27 cellular contexts compared by ENCODE assay signal in the genomic region with DNA sequence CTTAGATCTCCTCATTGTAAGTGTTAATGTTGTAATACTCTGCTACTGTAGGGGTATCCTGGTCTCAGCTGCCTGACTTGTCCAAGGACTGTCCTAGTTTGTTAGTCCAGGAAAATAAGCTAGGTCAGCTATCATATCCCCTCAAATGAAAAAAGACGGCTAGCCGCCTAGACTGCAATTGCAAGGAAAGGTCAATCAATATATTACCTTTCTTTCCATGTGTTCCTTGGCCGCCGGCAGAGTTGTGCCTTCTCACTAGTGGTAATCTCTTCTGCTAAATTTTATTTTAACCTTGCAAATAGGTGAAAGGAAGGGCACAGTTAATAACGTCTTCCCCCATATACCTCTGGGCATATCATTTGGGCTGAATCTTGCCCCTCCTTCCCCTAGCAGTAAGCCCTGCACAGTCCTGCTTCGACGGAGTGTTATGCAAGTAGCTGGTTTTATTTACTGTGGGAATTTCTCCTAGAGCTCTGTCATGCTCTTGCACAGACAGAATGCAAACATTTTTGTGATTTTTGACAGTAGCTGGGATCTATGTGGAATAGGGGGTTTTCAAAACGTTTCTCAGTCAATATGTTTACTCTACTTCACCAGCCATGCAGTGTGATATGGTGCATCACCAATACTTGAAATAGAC.
"Had no signal": no experiment of that assay in that cellular context is flagged by ENCODE, and none has a peak within 500 bp of the region (broad histone marks: within the 10 kb centered on the region; RNA-seq: fewer than 3 reads in every experiment).

No MANE protein-coding gene starts in this region.

- ATAC-seq: activated CD4-positive, CD25-positive, alpha-beta regulatory T cell treated with anti-CD3 and anti-CD28 coated beads, Interleukin-2, amount 50 U/mL, for 24 hours; activated CD8-positive, alpha-beta T cell treated with anti-CD3 and anti-CD28 coated beads for 36 hours; activated naive CD4-positive, alpha-beta T cell treated with anti-CD3 and anti-CD28 coated beads, Interleukin-2, amount 50 U/mL, for 72 hours; activated naive CD8-positive, alpha-beta T cell treated with anti-CD3 and anti-CD28 coated beads, Interleukin-2, amount 50 U/mL, for 24 hours had no signal

- H3K9me3 ChIP-seq: Peyer's patch had no signal

- H3K4me3 Mint-ChIP-seq: activated CD8-positive, alpha-beta T cell treated with anti-CD3 and anti-CD28 coated beads for 36 hours; activated naive CD8-positive, alpha-beta T cell treated with anti-CD3 and anti-CD28 coated beads, Interleukin-2, amount 50 U/mL, for 24 hours; activated T-helper 1 cell treated with anti-CD3 and anti-CD28 coated beads, Interleukin-12 subunit alpha, Interleukin-12 subunit beta, Interleukin-2, Interleukin-4 antibody, amounts not matched to agents 30 ng/mL and 10 ng/mL and 1 ng/mL, durations not matched to agents 14 hours and 24 hours and 36 hours; brain; T-helper 1 cell treated with Interleukin-12 subunit alpha and Interleukin-12 subunit beta and Interleukin-4 antibody, amounts not matched to agents 30 μg/mL and 1 μg/mL, for 36 hours had no signal

- FAIRE-seq: astrocyte had no signal

- H3K27ac ChIP-seq: Peyer's patch, RWPE1 had no signal

- H3K36me3 Mint-ChIP-seq: activated naive CD4-positive, alpha-beta T cell treated with anti-CD3 and anti-CD28 coated beads, Interleukin-2, amount 50 U/mL, for 72 hours; brain had no signal

- H3K4me3 ChIP-seq: Peyer's patch had no signal

- H3K9me3 Mint-ChIP-seq: activated CD8-positive, alpha-beta T cell treated with anti-CD3 and anti-CD28 coated beads for 36 hours; activated naive CD4-positive, alpha-beta T cell treated with anti-CD3 and anti-CD28 coated beads, Interleukin-2, amount 50 U/mL, for 72 hours; activated naive CD8-positive, alpha-beta T cell treated with anti-CD3 and anti-CD28 coated beads, Interleukin-2, amount 50 U/mL, for 24 hours; activated T-helper 1 cell treated with anti-CD3 and anti-CD28 coated beads, Interleukin-12 subunit alpha, Interleukin-12 subunit beta, Interleukin-2, Interleukin-4 antibody, amounts not matched to agents 30 ng/mL and 10 ng/mL and 1 ng/mL, durations not matched to agents 14 hours and 24 hours and 36 hours; brain; T-helper 1 cell treated with Interleukin-12 subunit alpha and Interleukin-12 subunit beta and Interleukin-4 antibody, amounts not matched to agents 30 μg/mL and 1 μg/mL, for 36 hours had no signal

- H3K4me1 ChIP-seq: Peyer's patch had no signal

- H3K27me3 Mint-ChIP-seq: brain had no signal

- H3K27me3 ChIP-seq: Peyer's patch had no signal

- H3K36me3 ChIP-seq: Peyer's patch had no signal

- DNase-seq: activated CD4-positive, alpha-beta T cell treated with anti-CD3 and anti-CD28 coated beads for 4 hours; activated CD8-positive, alpha-beta memory T cell treated with anti-CD3 and anti-CD28 coated beads, Interleukin-2, amount 50 U/mL, for 48 hours; activated CD8-positive, alpha-beta T cell treated with anti-CD3 and anti-CD28 coated beads for 36 hours; activated effector memory CD4-positive, alpha-beta T cell treated with anti-CD3 and anti-CD28 coated beads, Interleukin-2, amount 50 U/mL, for 16 hours; activated naive CD4-positive, alpha-beta T cell treated with Interleukin-2 at 50 U/mL for 16 hours; activated naive CD8-positive, alpha-beta T cell treated with anti-CD3 and anti-CD28 coated beads, Interleukin-2, amount 50 U/mL, for 24 hours; activated T-cell treated with anti-CD3 and anti-CD28 coated beads, Interleukin-2, amount 50 U/mL, for 1 hour; amygdala; Kasumi-1; KBM-7; NCI-H1105 treated with DMSO at 0.1 percent for 48 hours; NCI-H1436 treated with DMSO at 0.1 percent for 48 hours; NCI-H187; NCI-H2081; NCI-H510A treated with DMSO at 0.1 percent for 48 hours; NCI-H69; NK-92 treated with Interleukin-12 subunit alpha and Interleukin-12 subunit beta, amount 100 ng/mL, for 24 hours; OCI-M1; Peyer's patch; SHP77 treated with DMSO at 0.1 percent for 48 hours had no signal

- H3K27ac Mint-ChIP-seq: activated CD8-positive, alpha-beta T cell treated with anti-CD3 and anti-CD28 coated beads for 36 hours; activated naive CD4-positive, alpha-beta T cell treated with anti-CD3 and anti-CD28 coated beads, Interleukin-2, amount 50 U/mL, for 72 hours; activated naive CD8-positive, alpha-beta T cell treated with anti-CD3 and anti-CD28 coated beads, Interleukin-2, amount 50 U/mL, for 24 hours; activated T-helper 1 cell treated with anti-CD3 and anti-CD28 coated beads, Interleukin-12 subunit alpha, Interleukin-12 subunit beta, Interleukin-2, Interleukin-4 antibody, amounts not matched to agents 30 ng/mL and 10 ng/mL and 1 ng/mL, durations not matched to agents 14 hours and 24 hours and 36 hours; T-helper 1 cell treated with Interleukin-12 subunit alpha and Interleukin-12 subunit beta and Interleukin-4 antibody, amounts not matched to agents 30 μg/mL and 1 μg/mL, for 36 hours had no signal
